ENCODE assay signal across 11 cellular contexts in the genomic region with DNA sequence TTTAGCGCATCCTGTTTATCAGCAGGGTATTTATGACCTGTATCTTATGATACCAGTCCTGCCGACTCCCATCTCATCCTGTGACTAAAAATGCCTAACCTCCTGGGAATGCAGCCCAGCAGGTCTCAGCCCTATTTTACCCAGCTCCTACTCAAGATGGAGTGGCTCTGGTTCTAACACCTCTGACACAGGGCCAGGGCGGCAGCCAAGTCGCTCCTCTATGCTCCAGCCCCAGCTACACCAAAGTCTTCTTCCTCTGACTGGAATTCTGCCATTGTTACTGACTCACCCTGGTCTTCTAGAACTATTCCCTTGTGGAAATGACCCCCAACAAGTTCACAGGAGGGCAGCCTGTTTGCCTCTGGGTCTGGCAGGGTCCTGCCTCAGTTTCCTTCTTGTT. TPM values are rescaled to one million over a fixed set of nuclear protein-coding genes. Genes with fewer than 3 reads are reported as not detected.
DNase-seq lines count a peak whose midpoint lies in the region; ATAC-seq and TF ChIP-seq lines count a peak whose summit lies in the region.
"Had no signal": no experiment of that assay in that cellular context is flagged by ENCODE, and none has a peak within 500 bp of the region (broad histone marks: within the 10 kb centered on the region; RNA-seq: fewer than 3 reads in every experiment).

No MANE protein-coding gene starts in this region.

- H2BK5ac ChIP-seq in trophoblast cell (ENCODE audit: low read depth, low read length, poor library complexity): peak overlapping the region; percentile 98

- peak overlapping the region; percentile 94 for H2AK5ac ChIP-seq in trophoblast cell (ENCODE audit: low read length)

- H3K4me2 ChIP-seq in PC-9: peak overlapping the region; percentile 96
- H3K4me2 ChIP-seq in trophoblast cell (ENCODE audit: low read length): no peak overlapping the region

- H3K27me3 Mint-ChIP-seq in CD14-positive monocyte (ENCODE audit: low read depth in 3 of 3): peaks cover 0 to 4% (median 1%) of the 10 kb centered on the region in 3 donors
- H3K27me3 Mint-ChIP-seq in activated CD4-positive, alpha-beta T cell treated with anti-CD3 and anti-CD28 coated beads for 36 hours: no peaks in the 10 kb centered on the region
- H3K27me3 Mint-ChIP-seq: progenitor cell of endocrine pancreas had no signal

- TF ChIP-seq CTCF in CD14-positive monocyte (IDR thresholded peaks at IDR 0.05): no peak
- no peak for TF ChIP-seq CTCF in PC-9 (conservative IDR thresholded peaks at IDR 0.05)
- TF ChIP-seq CTCF in epithelial cell of esophagus (IDR thresholded peaks at IDR 0.05; ENCODE audit: insufficient read depth, low read depth, low read length, missing control alignments): no peak

- H3K14ac ChIP-seq in trophoblast cell (ENCODE audit: low read length): peak overlapping the region; percentile 97

- peak overlapping the region; percentile 94 for H3K27ac ChIP-seq in PC-9
- peak overlapping the region; percentile 95 for H3K27ac ChIP-seq in trophoblast cell (ENCODE audit: low read depth, low read length)

- no peaks in the 10 kb centered on the region for H3K36me3 Mint-ChIP-seq in CD14-positive monocyte
- peaks cover 8% of the 10 kb centered on the region for H3K36me3 Mint-ChIP-seq in activated CD4-positive, alpha-beta T cell treated with anti-CD3 and anti-CD28 coated beads for 36 hours (ENCODE audit: low read depth)

- H3K9me3 ChIP-seq in PC-9 (ENCODE audit: insufficient read depth, low read depth) (no peaks in the 10 kb centered on the region), trophoblast cell (ENCODE audit: insufficient read depth, low read depth, low read length) (peaks cover 1% of the 10 kb centered on the region)

- no peak for ATAC-seq in activated CD4-positive, alpha-beta T cell treated with anti-CD3 and anti-CD28 coated beads for 36 hours

- H4K91ac ChIP-seq in trophoblast cell (ENCODE audit: low read depth, low read length): peak overlapping the region; percentile 100

- H4K12ac ChIP-seq in trophoblast cell (ENCODE audit: low read depth, low read length): peak overlapping the region; percentile 63

- CTCF ChIA-PET in PC-9 (lab: Charles Lee): no interaction called here
- CTCF ChIA-PET in activated CD4-positive, alpha-beta T cell treated with anti-CD3 and anti-CD28 coated beads for 36 hours (lab: Charles Lee): interaction anchor here (1.2 kb wide), 1 partner anchor 74 kb away, joined by 3 read pairs; no protein-coding TSS in a partner anchor

- H3K18ac ChIP-seq in trophoblast cell (ENCODE audit: low read length): peak overlapping the region; percentile 72

- H3K79me2 ChIP-seq in PC-9 (ENCODE audit: low read depth): peaks cover 32% of the 10 kb centered on the region; the same call in 1 of the 2 replicates
- H3K79me2 ChIP-seq in trophoblast cell (ENCODE audit: control insufficient read depth, insufficient read depth, low read length, poor library complexity): peaks cover 14% of the 10 kb centered on the region

- peaks cover 74% of the 10 kb centered on the region for H3K4me1 ChIP-seq in PC-9 (replicated peaks; ENCODE audit: insufficient read depth)
- peaks cover 26 to 30% of the 10 kb centered on the region in 2 experiments for H3K4me1 ChIP-seq in trophoblast cell (ENCODE audit: control insufficient read depth in 1 of 2, insufficient read depth in 2 of 2, low read length in 2 of 2)

- no peak overlapping the region for H3K27ac Mint-ChIP-seq in CD14-positive monocyte
- no peak overlapping the region for H3K27ac Mint-ChIP-seq in activated CD4-positive, alpha-beta T cell treated with anti-CD3 and anti-CD28 coated beads for 36 hours

- BruUV-seq in PC-9 (replicated peaks; lab: Mats Ljungman, UMichigan): no TSS peak

- H2AFZ ChIP-seq in PC-9: no peak overlapping the region
- peak overlapping the region; percentile 20 for H2AFZ ChIP-seq in trophoblast cell (ENCODE audit: insufficient read depth, low read length, poor library complexity)

- peaks cover 32% of the 10 kb centered on the region for H3K79me1 ChIP-seq in trophoblast cell (ENCODE audit: low read length)

- H3K4me1 Mint-ChIP-seq in CD14-positive monocyte: peaks cover 14% of the 10 kb centered on the region
- H3K4me1 Mint-ChIP-seq in activated CD4-positive, alpha-beta T cell treated with anti-CD3 and anti-CD28 coated beads for 36 hours: peaks cover 41% of the 10 kb centered on the region

- peak overlapping the region; percentile 93 for H4K8ac ChIP-seq in trophoblast cell (ENCODE audit: low read depth, low read length)

- H3K27me3 ChIP-seq in PC-9 (ENCODE audit: insufficient read depth, low read depth): no peaks in the 10 kb centered on the region
- H3K27me3 ChIP-seq in trophoblast cell (ENCODE audit: insufficient read depth, low read length): no peaks in the 10 kb centered on the region

- intact Hi-C loops in CD14-positive monocyte (cut with micrococcal nuclease): loop anchor here (5.0 kb wide), 1 partner anchor 119 kb away; no protein-coding TSS in a partner anchor
- intact Hi-C loops in PC-9 (cut with micrococcal nuclease; ENCODE audit: unreplicated experiment): loop anchor here (1.0 to 10.0 kb wide), 9 partner anchors 39 to 864 kb away; a partner anchor contains a TSS
- intact Hi-C loops in activated CD4-positive, alpha-beta T cell treated with anti-CD3 and anti-CD28 coated beads for 36 hours (cut with DNase I, micrococcal nuclease): loop anchor here in 1 of 2 experiments (5.0 kb wide), 1 partner anchor 49 kb away; a partner anchor contains a TSS

- H4K20me1 ChIP-seq in PC-9 (ENCODE audit: insufficient read depth): no peaks in the 10 kb centered on the region

- POLR2A ChIA-PET in PC-9 (lab: Charles Lee; ENCODE audit: unreplicated experiment): interaction anchor here (0.7 kb wide), 1 partner anchor 108 kb away, joined by 5 read pairs; no protein-coding TSS in a partner anchor
- POLR2A ChIA-PET in activated CD4-positive, alpha-beta T cell treated with anti-CD3 and anti-CD28 coated beads for 36 hours (lab: Charles Lee): no interaction called here

- H3K4me3 Mint-ChIP-seq in CD14-positive monocyte: no peak overlapping the region
- no peak overlapping the region for H3K4me3 Mint-ChIP-seq in activated CD4-positive, alpha-beta T cell treated with anti-CD3 and anti-CD28 coated beads for 36 hours

- H3K23ac ChIP-seq in trophoblast cell (ENCODE audit: low read length): no peak overlapping the region

- H3K4me3 ChIP-seq in PC-9 (no peak overlapping the region), epithelial cell of esophagus (ENCODE audit: low read length) (no peak overlapping the region), trophoblast cell (ENCODE audit: low read depth, low read length) (no peak overlapping the region)

- peaks cover 54% of the 10 kb centered on the region for H3F3A ChIP-seq in PC-9 (ENCODE audit: insufficient read depth, low read depth)

- H3K9me2 ChIP-seq in PC-9 (ENCODE audit: insufficient read depth): no peaks in the 10 kb centered on the region

- DNase-seq in CD14-positive monocyte (ENCODE audit: low spot score) (peak; percentile 10), PC-9 (peak; percentile 79 to 86), epithelial cell of esophagus (ENCODE audit: low read depth) (peak; percentile 88), trophoblast cell (peak; percentile 80 to 86), NCI-H1930 (lab: John Stamatoyannopoulos, UW) (no peak), HUDEP-2 (lab: John Stamatoyannopoulos, UW; ENCODE audit: unreplicated experiment in 76 of 76) (no peak), NCI-H524 treated with DMSO at 0.1 percent for 48 hours (lab: John Stamatoyannopoulos, UW) (no peak)
- no peak for DNase-seq in activated CD4-positive, alpha-beta T cell treated with anti-CD3 and anti-CD28 coated beads for 36 hours
- DNase-seq: effector CD8-positive, alpha-beta T cell had no signal

- peak overlapping the region; percentile 95 for H2BK12ac ChIP-seq in trophoblast cell (ENCODE audit: low read length)

- H3K9ac ChIP-seq in trophoblast cell (ENCODE audit: low read length): no peak overlapping the region

- no peaks in the 10 kb centered on the region for H3K9me3 Mint-ChIP-seq in CD14-positive monocyte
- H3K9me3 Mint-ChIP-seq in activated CD4-positive, alpha-beta T cell treated with anti-CD3 and anti-CD28 coated beads for 36 hours (ENCODE audit: low read depth): no peaks in the 10 kb centered on the region

- no CpG with 5 or more reads among the region's 4 CpGs for WGBS in trophoblast cell (ENCODE audit: extremely low coverage, insufficient coverage, insufficient read length)

- H3K36me3 ChIP-seq in PC-9 (ENCODE audit: low read depth) (no peaks in the 10 kb centered on the region; the same call in 1 of the 2 replicates), trophoblast cell (ENCODE audit: control insufficient read depth in 1 of 2, insufficient read depth in 2 of 2, low read length in 2 of 2) (no peaks in the 10 kb centered on the region)

- H3K4ac ChIP-seq in trophoblast cell (ENCODE audit: low read depth, low read length): peak overlapping the region; percentile 72

- peak overlapping the region; percentile 99 for H2BK120ac ChIP-seq in trophoblast cell (ENCODE audit: insufficient read depth, low read length, poor library complexity)

RNA-seq across cellular contexts. Expression of a gene that starts 7.9 kb away (rescaled TPM):
- under 1 TPM; 0.14 to 0.24 TPM for polyA plus RNA-seq in CD14-positive monocyte
- total RNA-seq in PC-9 (2021): 72.2 and 85.9 TPM in 2 replicates
- 64.9 and 67.2 TPM in 2 replicates for polyA plus RNA-seq in trophoblast cell (2013)
- 1 to 10 TPM; 8.4 to 8.7 TPM for total RNA-seq in activated CD4-positive, alpha-beta T cell treated with anti-CD3 and anti-CD28 coated beads for 36 hours

RNA-seq across cellular contexts. Expression of a gene that starts 16.4 kb away (rescaled TPM):
- polyA plus RNA-seq in CD14-positive monocyte: not detected
- total RNA-seq in PC-9 (2021): not detected in 2 replicates
- polyA plus RNA-seq in trophoblast cell (2013): not detected in 2 replicates
- 10 to 100 TPM; 14.8 to 15.6 TPM for total RNA-seq in activated CD4-positive, alpha-beta T cell treated with anti-CD3 and anti-CD28 coated beads for 36 hours
- total RNA-seq: LHCN-M2 had no signal

RNA-seq across cellular contexts. Expression of a gene that starts 46.2 kb away (rescaled TPM):
- 1 to 10 TPM in 1 of 2 donors, under 1 TPM in 1; 0.60 to 1.7 TPM for polyA plus RNA-seq in CD14-positive monocyte
- total RNA-seq in PC-9 (2021): 0.46 and 1.0 TPM in 2 replicates
- polyA plus RNA-seq in trophoblast cell (2013): 6.6 and 6.7 TPM in 2 replicates
- 100 to 1,000 TPM; 204 to 231 TPM for total RNA-seq in activated CD4-positive, alpha-beta T cell treated with anti-CD3 and anti-CD28 coated beads for 36 hours
- total RNA-seq: LHCN-M2, progenitor cell of endocrine pancreas had no signal

RNA-seq across cellular contexts. Expression of a gene that starts 48.1 kb away (rescaled TPM):
- polyA plus RNA-seq in CD14-positive monocyte: 100 to 1,000 TPM; 360 to 529 TPM
- total RNA-seq in PC-9 (2021): 79.9 and 90.5 TPM in 2 replicates
- polyA plus RNA-seq in trophoblast cell (2013): 1.9 and 2.5 TPM in 2 replicates
- total RNA-seq in activated CD4-positive, alpha-beta T cell treated with anti-CD3 and anti-CD28 coated beads for 36 hours: 100 to 1,000 TPM; 692 to 930 TPM

Comparison
In these comparisons a context has a peak if more than half of its experiments do, and no peak if none do; other contexts are left out.
1. DNase-seq: peak in CD14-positive monocyte (single experiment), PC-9 (2 of 2), epithelial cell of esophagus (single experiment) and trophoblast cell (2 of 2); none in NCI-H1930 (0 of 2), activated CD4-positive, alpha-beta T cell treated with anti-CD3 and anti-CD28 coated beads for 36 hours (single experiment), HUDEP-2 (0 of 76) and NCI-H524 treated with DMSO at 0.1 percent for 48 hours (single experiment).
2. RNA of a gene that starts 16.4 kb away (total RNA-seq): 14.8 to 15.6 TPM in activated CD4-positive, alpha-beta T cell treated with anti-CD3 and anti-CD28 coated beads for 36 hours; not detected in PC-9; every median in the first group is over 10 times any median in the second.
3. RNA of a gene that starts 46.2 kb away (total RNA-seq): 204 to 231 TPM in activated CD4-positive, alpha-beta T cell treated with anti-CD3 and anti-CD28 coated beads for 36 hours; 0.46 to 1.0 TPM in PC-9; every median in the first group is over 100 times any median in the second.